13 cellular contexts compared by ENCODE assay signal in the genomic region with DNA sequence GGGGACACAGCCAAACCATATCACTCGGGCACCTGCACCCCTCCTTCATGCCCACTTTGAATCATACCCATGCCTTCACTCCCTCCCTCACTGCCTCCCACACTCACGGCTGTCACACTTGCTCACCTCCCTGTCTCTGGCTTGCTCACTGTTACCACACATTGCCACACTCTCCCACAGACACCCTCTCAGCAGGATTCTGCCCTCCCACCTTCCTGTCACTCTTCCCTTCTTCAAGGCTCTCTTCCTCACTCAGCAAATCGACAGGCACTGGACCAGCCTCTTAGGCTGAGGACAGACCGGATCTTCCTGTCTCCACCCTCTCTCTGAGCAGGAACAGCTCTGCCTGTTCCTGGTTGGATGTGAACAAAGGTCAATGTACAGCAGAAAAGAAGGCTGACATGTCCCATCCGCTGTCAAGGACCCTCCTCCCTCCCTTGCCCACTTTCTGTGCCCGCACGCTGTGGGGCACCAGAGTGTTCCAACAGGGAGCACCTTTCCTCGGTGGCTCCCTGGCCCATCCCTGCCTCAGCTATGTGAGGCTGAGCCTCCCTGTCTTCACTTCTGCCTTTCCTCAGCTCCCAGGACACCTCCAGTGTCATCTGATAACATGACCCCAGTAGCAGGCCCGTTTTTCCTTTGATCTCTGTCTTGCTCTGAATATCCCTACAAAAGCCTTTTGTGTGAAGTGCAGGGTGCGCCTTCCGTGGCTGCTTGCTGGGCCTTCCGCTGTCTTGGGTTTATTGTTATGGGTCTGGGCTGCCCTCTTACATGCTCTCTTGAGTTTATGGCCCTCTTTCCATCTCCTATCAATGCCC. TPM values are rescaled to one million over a fixed set of nuclear protein-coding genes. Genes with fewer than 3 reads are reported as not detected.
DNase-seq lines count a peak whose midpoint lies in the region; ATAC-seq lines count a peak whose summit lies in the region.
"Had no signal": no experiment of that assay in that cellular context is flagged by ENCODE, and none has a peak within 500 bp of the region (broad histone marks: within the 10 kb centered on the region; RNA-seq: fewer than 3 reads in every experiment).

No MANE protein-coding gene starts in this region.

- no peak overlapping the region for H3K4me3 Mint-ChIP-seq in T-helper 2 cell treated with Interferon-gamma antibody and Interleukin-4, amounts not matched to agents 5 μg/mL and 100 μg/mL, for 36 hours
- H3K4me3 Mint-ChIP-seq: naive B cell; stimulated activated naive B cell treated with anti-CD40 and anti-IgM and Interleukin-4, amounts not matched to agents 10 μg/mL and 1 μg/mL and 100 μg/mL, for 72 hours; T-cell had no signal

- ATAC-seq in left colon (peak; percentile 88), GM19395 (IDR thresholded peaks at IDR 0.05; ENCODE audit: unreplicated experiment) (no peak), HG02884 (IDR thresholded peaks at IDR 0.05; ENCODE audit: unreplicated experiment) (no peak)

- peaks cover 4% of the 10 kb centered on the region for H3K36me3 Mint-ChIP-seq in T-helper 2 cell treated with Interferon-gamma antibody and Interleukin-4, amounts not matched to agents 5 μg/mL and 100 μg/mL, for 36 hours (ENCODE audit: low read depth)

- no peaks in the 10 kb centered on the region for H3K4me1 Mint-ChIP-seq in T-helper 2 cell treated with Interferon-gamma antibody and Interleukin-4, amounts not matched to agents 5 μg/mL and 100 μg/mL, for 36 hours (ENCODE audit: low read depth)
- H3K4me1 Mint-ChIP-seq: stimulated activated naive B cell treated with anti-CD40 and anti-IgM and Interleukin-4, amounts not matched to agents 10 μg/mL and 1 μg/mL and 100 μg/mL, for 72 hours had no signal

- H3K27ac Mint-ChIP-seq in T-helper 2 cell treated with Interferon-gamma antibody and Interleukin-4, amounts not matched to agents 5 μg/mL and 100 μg/mL, for 36 hours, result no peak overlapping the region
- H3K27ac Mint-ChIP-seq: stimulated activated naive B cell treated with anti-CD40 and anti-IgM and Interleukin-4, amounts not matched to agents 10 μg/mL and 1 μg/mL and 100 μg/mL, for 72 hours; T-cell had no signal

- peaks cover 17% of the 10 kb centered on the region for H3K9me3 Mint-ChIP-seq in T-helper 2 cell treated with Interferon-gamma antibody and Interleukin-4, amounts not matched to agents 5 μg/mL and 100 μg/mL, for 36 hours

- peaks cover 2% of the 10 kb centered on the region for H3K27me3 Mint-ChIP-seq in T-helper 2 cell treated with Interferon-gamma antibody and Interleukin-4, amounts not matched to agents 5 μg/mL and 100 μg/mL, for 36 hours (ENCODE audit: low read depth)
- H3K27me3 Mint-ChIP-seq: naive B cell; stimulated activated naive B cell treated with anti-CD40 and anti-IgM and Interleukin-4, amounts not matched to agents 10 μg/mL and 1 μg/mL and 100 μg/mL, for 72 hours; T-cell had no signal

- peak; percentile 18 for DNase-seq in Ammon's horn (ENCODE audit: low spot score)
- DNase-seq in DMS79 treated with DMSO at 0.1 percent for 48 hours (lab: John Stamatoyannopoulos, UW), result peak; percentile 74
- DNase-seq in T-helper 2 cell treated with Interferon-gamma antibody and Interleukin-4, amounts not matched to agents 5 μg/mL and 100 μg/mL, for 36 hours (ENCODE audit: low spot score), result peak; percentile 3
- DNase-seq in left colon, result no peak
- DNase-seq in T-helper 9 cell, result no peak
- no peak for DNase-seq in OCI-M1 (lab: John Stamatoyannopoulos, UW)
- DNase-seq: cerebellar nuclear complex; stimulated activated naive B cell treated with anti-CD40 and anti-IgM and Interleukin-4, amounts not matched to agents 10 μg/mL and 1 μg/mL and 100 μg/mL, for 72 hours had no signal

- intact Hi-C loops in left colon (cut with DNase I, micrococcal nuclease), result no loop called here

RNA-seq across cellular contexts. Expression of gene CCDC182, which starts 47.0 kb away (rescaled TPM):
- not detected for total RNA-seq in left colon
- total RNA-seq: fibroblast of lung, T-cell had no signal

Comparison
In these comparisons a context has a peak if more than half of its experiments do, and no peak if none do; other contexts are left out.
1. DNase-seq: peak in Ammon's horn (single experiment), DMS79 treated with DMSO at 0.1 percent for 48 hours (single experiment) and T-helper 2 cell treated with Interferon-gamma antibody and Interleukin-4, amounts not matched to agents 5 μg/mL and 100 μg/mL, for 36 hours (single experiment); none in left colon (0 of 2), T-helper 9 cell (single experiment) and OCI-M1 (single experiment).